8 cellular contexts compared by ENCODE assay signal in genomic region chr4:124018383-124019317, GRCh38.
DNase-seq lines count a peak whose midpoint lies in the region; ATAC-seq and TF ChIP-seq lines count a peak whose summit lies in the region.

No MANE protein-coding gene starts in this region.

- intact Hi-C loops in left lung (cut with DNase I) (no loop called here), thyroid gland (cut with DNase I) (no loop called here)

- peak overlapping the region; percentile 36 to 65 for H3K27ac ChIP-seq in left lung
- H3K27ac ChIP-seq in thyroid gland: peak overlapping the region; percentile 54 to 75 (median 55)

- ATAC-seq in GM21390 (IDR thresholded peaks at IDR 0.05; ENCODE audit: unreplicated experiment) (peak; percentile 100), HG03565 (IDR thresholded peaks at IDR 0.05; ENCODE audit: unreplicated experiment) (peak; percentile 100), left lung (peak; percentile 68)

- no peaks in the 10 kb centered on the region for H3K27me3 ChIP-seq in left lung
- H3K27me3 ChIP-seq in thyroid gland: no peaks in the 10 kb centered on the region

- H3K36me3 ChIP-seq in left lung (no peaks in the 10 kb centered on the region), thyroid gland (no peaks in the 10 kb centered on the region)

- no peak overlapping the region for H3K4me3 Mint-ChIP-seq in activated naive CD8-positive, alpha-beta T cell treated with anti-CD3 and anti-CD28 coated beads for 36 hours

- peaks cover 13 to 16% of the 10 kb centered on the region in 2 donors for H3K4me1 ChIP-seq in left lung
- H3K4me1 ChIP-seq in thyroid gland: peaks cover 0 to 4% of the 10 kb centered on the region in 2 donors

- DNase-seq in GM12865 (ENCODE audit: low read depth): peak; percentile 81
- DNase-seq in activated naive CD8-positive, alpha-beta T cell treated with anti-CD3 and anti-CD28 coated beads for 36 hours: no peak
- peak in 1 of 2 donors; percentile 38 for DNase-seq in left lung
- peak; percentile 12 to 18 for DNase-seq in thyroid gland
- no peak for DNase-seq in NCI-H128 (lab: John Stamatoyannopoulos, UW; ENCODE audit: unreplicated experiment)
- DNase-seq in ACHN: no peak

- WGBS in thyroid gland, 2 donors: 67 to 70% methylated on average over 7 of the region's 7 CpGs

- no peak for TF ChIP-seq POLR2A in thyroid gland (IDR thresholded peaks at IDR 0.05)

- TF ChIP-seq CTCF in GM12865 (IDR thresholded peaks at IDR 0.05; ENCODE audit: insufficient read depth, low read depth, low read length, missing control alignments): no peak
- TF ChIP-seq CTCF in left lung (IDR thresholded peaks at IDR 0.05): no peak
- no peak for TF ChIP-seq CTCF in thyroid gland (IDR thresholded peaks at IDR 0.05)

- no peaks in the 10 kb centered on the region for H3K36me3 Mint-ChIP-seq in activated naive CD8-positive, alpha-beta T cell treated with anti-CD3 and anti-CD28 coated beads for 36 hours

- peaks cover 6% of the 10 kb centered on the region for H3K27me3 Mint-ChIP-seq in activated naive CD8-positive, alpha-beta T cell treated with anti-CD3 and anti-CD28 coated beads for 36 hours

- no peaks in the 10 kb centered on the region for H3K9me3 Mint-ChIP-seq in activated naive CD8-positive, alpha-beta T cell treated with anti-CD3 and anti-CD28 coated beads for 36 hours

- peak overlapping the region; percentile 66 for H3K27ac Mint-ChIP-seq in activated naive CD8-positive, alpha-beta T cell treated with anti-CD3 and anti-CD28 coated beads for 36 hours

- H3K4me1 Mint-ChIP-seq in activated naive CD8-positive, alpha-beta T cell treated with anti-CD3 and anti-CD28 coated beads for 36 hours: peaks cover 7% of the 10 kb centered on the region

- no peak overlapping the region; the same call in 1 of the 2 replicates for H3K4me3 ChIP-seq in GM12865 (ENCODE audit: low read depth, low read length)
- no peak overlapping the region for H3K4me3 ChIP-seq in left lung
- H3K4me3 ChIP-seq in thyroid gland (replicated peaks in 1 of 3): no peak overlapping the region

- H3K9me3 ChIP-seq in left lung: no peaks in the 10 kb centered on the region
- H3K9me3 ChIP-seq in thyroid gland: no peaks in the 10 kb centered on the region

- in situ Hi-C loops in ACHN (cut with HindIII; ENCODE audit: low pct_ligation_motif_present, low pct_unique_long_range_greater_than_20kb, low sequenced_read_pairs): no loop called here

Comparison
In these comparisons a context has a peak if more than half of its experiments do, and no peak if none do; other contexts are left out.
1. DNase-seq: peak in GM12865 (single experiment) and thyroid gland (2 of 2); none in activated naive CD8-positive, alpha-beta T cell treated with anti-CD3 and anti-CD28 coated beads for 36 hours (single experiment), NCI-H128 (single experiment) and ACHN (single experiment).
2. Peak in every context shown above with its lines, with median percentiles within 50 percentile points of each other: ATAC-seq.